In genomic region chr11:62599069-62599696, GRCh38 we compare ENCODE assay signal across 8 cellular contexts. TPM values are rescaled to one million over a fixed set of nuclear protein-coding genes. Genes with fewer than 3 reads are reported as not detected.
DNase-seq lines count a peak whose midpoint lies in the region; ATAC-seq and TF ChIP-seq lines count a peak whose summit lies in the region.

No MANE protein-coding gene starts in this region.

- peak overlapping the region; percentile 89 for H3K4me3 ChIP-seq in CD8-positive, alpha-beta memory T cell (ENCODE audit: low read length)
- peak overlapping the region; percentile 88 for H3K4me3 ChIP-seq in HUES64 (ENCODE audit: low read length)
- peak overlapping the region; percentile 89 to 93 for H3K4me3 ChIP-seq in muscle layer of duodenum (ENCODE audit: low read depth in 1 of 2, low read length in 2 of 2)

- H3K4me3 Mint-ChIP-seq in CD8-positive, alpha-beta memory T cell: peak overlapping the region; percentile 91 to 97 (median 93)

- POLR2A ChIA-PET in CD8-positive, alpha-beta memory T cell (lab: Charles Lee): interaction anchor here (0.6 to 3.5 kb wide), 8 partner anchors 8 to 282 kb away, joined by 3 to 63 read pairs (median 4); partner anchors contain the start of genes C11orf98, CSKMT, HNRNPUL2 and LBHD1

- peaks cover 52% of the 10 kb centered on the region for H3K36me3 ChIP-seq in CD8-positive, alpha-beta memory T cell (ENCODE audit: insufficient read depth, low read length)
- peaks cover 55% of the 10 kb centered on the region for H3K36me3 ChIP-seq in HUES64 (ENCODE audit: insufficient read depth, low read length)
- H3K36me3 ChIP-seq in muscle layer of duodenum (ENCODE audit: control insufficient read depth in 1 of 2, insufficient read depth in 2 of 2, low read length in 2 of 2): peaks cover 38 to 52% of the 10 kb centered on the region in 2 donors

- H3K9me3 ChIP-seq in CD8-positive, alpha-beta memory T cell (ENCODE audit: low read length): no peaks in the 10 kb centered on the region
- no peaks in the 10 kb centered on the region for H3K9me3 ChIP-seq in HUES64 (ENCODE audit: insufficient read depth, low read depth, low read length)
- H3K9me3 ChIP-seq in muscle layer of duodenum (ENCODE audit: control insufficient read depth in 1 of 2, low read length in 2 of 2): no peaks in the 10 kb centered on the region

- ATAC-seq in GM21423 (IDR thresholded peaks at IDR 0.05; ENCODE audit: unreplicated experiment): peak; percentile 42

- H3K4me1 Mint-ChIP-seq in CD8-positive, alpha-beta memory T cell: peaks cover 56 to 71% (median 68%) of the 10 kb centered on the region in 3 donors

- peak; percentile 22 for TF ChIP-seq POLR2A in erythroblast (IDR thresholded peaks at IDR 0.05; ENCODE audit: low read length)

- H3K27me3 ChIP-seq in CD8-positive, alpha-beta memory T cell (ENCODE audit: insufficient read depth, low read length, poor library complexity, severe bottlenecking): no peaks in the 10 kb centered on the region
- H3K27me3 ChIP-seq in HUES64 (ENCODE audit: insufficient read depth, low read length): peaks cover 24% of the 10 kb centered on the region
- no peaks in the 10 kb centered on the region for H3K27me3 ChIP-seq in muscle layer of duodenum (ENCODE audit: low read depth, low read length)

- peak overlapping the region; percentile 92 to 98 (median 96) for H3K27ac Mint-ChIP-seq in CD8-positive, alpha-beta memory T cell

- peak; percentile 89 to 98 (median 98) for DNase-seq in CD8-positive, alpha-beta memory T cell
- peak; percentile 99 for DNase-seq in OCI-M1 (lab: John Stamatoyannopoulos, UW)
- peak; percentile 91 for DNase-seq in activated T-cell treated with anti-CD3 and anti-CD28 coated beads for 48 hours (ENCODE audit: low read depth)
- peak; percentile 96 to 99 for DNase-seq in erythroblast (lab: John Stamatoyannopoulos, UW)
- peak; percentile 96 for DNase-seq in stimulated activated CD8-positive, alpha-beta memory T cell treated with anti-CD3 and anti-CD28 coated beads, Interleukin-4, amount 100 ng/mL, for 48 hours

- peaks cover 0 to 5% of the 10 kb centered on the region in 2 donors for H3K27me3 Mint-ChIP-seq in CD8-positive, alpha-beta memory T cell

- peak overlapping the region; percentile 86 for H3K27ac ChIP-seq in CD8-positive, alpha-beta memory T cell (ENCODE audit: low read depth, low read length)
- H3K27ac ChIP-seq in HUES64 (ENCODE audit: low read depth, low read length) (no peak overlapping the region), muscle layer of duodenum (ENCODE audit: low read length) (peak overlapping the region; percentile 83)

- H3K36me3 Mint-ChIP-seq in CD8-positive, alpha-beta memory T cell: peaks cover 27 to 90% (median 40%) of the 10 kb centered on the region in 3 donors

- CTCF ChIA-PET in CD8-positive, alpha-beta memory T cell (lab: Charles Lee): interaction anchor here (0.7 to 1.4 kb wide), 6 partner anchors 8 to 66 kb away, joined by 3 to 5 read pairs (median 3); partner anchors contain the start of genes C11orf98, CSKMT and TUT1

- no peak overlapping the region for H3K9ac ChIP-seq in HUES64 (ENCODE audit: low read depth, low read length)

- H3K9me3 Mint-ChIP-seq in CD8-positive, alpha-beta memory T cell: no peaks in the 10 kb centered on the region

- H3K4me1 ChIP-seq in CD8-positive, alpha-beta memory T cell (ENCODE audit: insufficient read depth, low read length): peaks cover 29% of the 10 kb centered on the region
- H3K4me1 ChIP-seq in HUES64 (ENCODE audit: insufficient read depth, low read length) (peaks cover 21% of the 10 kb centered on the region), muscle layer of duodenum (ENCODE audit: control insufficient read depth in 1 of 2, insufficient read depth in 2 of 2, low read length in 2 of 2) (peaks cover 23 to 42% of the 10 kb centered on the region in 2 donors)

- 62% methylated on average over 7 of the region's 7 CpGs for WGBS in HUES64

RNA-seq across cellular contexts. Expression of gene MTA2, which starts 2.5 kb away (rescaled TPM):
- total RNA-seq in CD8-positive, alpha-beta memory T cell: 100 to 1,000 TPM; 248 to 263 TPM
- polyA plus RNA-seq in CD8-positive, alpha-beta memory T cell: 37.4 TPM
- polyA plus RNA-seq in HUES64 (2013, experiment 1 of 2): 99.8 TPM
- polyA plus RNA-seq in HUES64 (2013, experiment 2 of 2): 97.7 TPM

RNA-seq across cellular contexts. Expression of gene TUT1, which starts 7.9 kb away (rescaled TPM):
- total RNA-seq in CD8-positive, alpha-beta memory T cell: 10 to 100 TPM; 30.8 to 32.7 TPM
- polyA plus RNA-seq in CD8-positive, alpha-beta memory T cell: 13.7 TPM
- 11.8 TPM for polyA plus RNA-seq in HUES64 (2013, experiment 1 of 2)
- 13.8 TPM for polyA plus RNA-seq in HUES64 (2013, experiment 2 of 2)

RNA-seq across cellular contexts. Expression of gene EML3, which starts 13.4 kb away (rescaled TPM):
- total RNA-seq in CD8-positive, alpha-beta memory T cell: 100 to 1,000 TPM; 133 to 134 TPM
- 22.9 TPM for polyA plus RNA-seq in CD8-positive, alpha-beta memory T cell
- 10.8 TPM for polyA plus RNA-seq in HUES64 (2013, experiment 1 of 2)
- polyA plus RNA-seq in HUES64 (2013, experiment 2 of 2): 11.2 TPM

RNA-seq across cellular contexts. Expression of gene ROM1, which starts 13.9 kb away (rescaled TPM):
- 1 to 10 TPM; 4.9 to 5.3 TPM for total RNA-seq in CD8-positive, alpha-beta memory T cell
- polyA plus RNA-seq in CD8-positive, alpha-beta memory T cell: 1.7 TPM
- polyA plus RNA-seq in HUES64 (2013, experiment 1 of 2): 0.95 TPM
- 0.76 TPM for polyA plus RNA-seq in HUES64 (2013, experiment 2 of 2)

RNA-seq across cellular contexts. Expression of gene B3GAT3, which starts 22.6 kb away (rescaled TPM):
- 10 to 100 TPM; 67.4 to 68.2 TPM for total RNA-seq in CD8-positive, alpha-beta memory T cell
- polyA plus RNA-seq in CD8-positive, alpha-beta memory T cell: 48.9 TPM
- polyA plus RNA-seq in HUES64 (2013, experiment 1 of 2): 17.8 TPM
- 22.8 TPM for polyA plus RNA-seq in HUES64 (2013, experiment 2 of 2)
